Comparison of ENCODE assay signal across 13 cellular contexts in the genomic region with DNA sequence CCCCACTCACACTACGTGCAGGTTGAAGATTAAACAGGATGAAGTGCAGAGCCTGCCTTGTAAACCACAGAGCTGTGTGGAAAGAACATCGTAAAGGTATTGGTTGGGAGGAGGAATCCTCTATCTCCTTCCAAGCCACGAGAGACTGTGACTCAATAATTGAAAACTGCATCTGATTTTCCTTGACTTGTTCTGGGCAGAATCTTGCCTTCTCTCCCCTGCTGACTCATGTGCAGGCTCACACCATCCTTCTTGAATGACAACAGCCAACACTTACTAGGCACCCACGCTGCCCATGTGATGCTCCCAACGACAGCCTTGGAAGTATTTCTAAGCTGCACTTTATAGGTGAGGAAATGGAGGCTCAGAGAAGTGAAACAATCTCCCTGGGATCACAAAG.
DNase-seq lines count a peak whose midpoint lies in the region; ATAC-seq and TF ChIP-seq lines count a peak whose summit lies in the region.
"Had no signal": no experiment of that assay in that cellular context is flagged by ENCODE, and none has a peak within 500 bp of the region (broad histone marks: within the 10 kb centered on the region; RNA-seq: fewer than 3 reads in every experiment).

No MANE protein-coding gene starts in this region.

- no peak overlapping the region for H3K27ac Mint-ChIP-seq in osteocyte (ENCODE audit: unreplicated experiment)
- H3K27ac Mint-ChIP-seq: CD4-positive, CD25-positive, alpha-beta regulatory T cell had no signal

- H3K4me3 ChIP-seq in RWPE2 (ENCODE audit: severe bottlenecking): no peak overlapping the region
- H3K4me3 ChIP-seq in fibroblast of mammary gland (ENCODE audit: control insufficient read depth, low read depth, low read length): no peak overlapping the region

- no peak overlapping the region for H3K27ac ChIP-seq in RWPE2 (ENCODE audit: poor library complexity, severe bottlenecking)

- no peaks in the 10 kb centered on the region for H3K36me3 ChIP-seq in RWPE2 (ENCODE audit: low read depth)

- no peaks in the 10 kb centered on the region for H3K4me1 ChIP-seq in RWPE2 (ENCODE audit: insufficient read depth, poor library complexity, severe bottlenecking)

- peak; percentile 20 for DNase-seq in Ammon's horn (ENCODE audit: low spot score)
- DNase-seq in RWPE2 (ENCODE audit: low spot score): no peak
- DNase-seq in fibroblast of mammary gland (ENCODE audit: low read depth): peak; percentile 84
- DNase-seq in renal cortical epithelial cell (ENCODE audit: low read depth): peak; percentile 92
- DNase-seq in osteocyte (ENCODE audit: extremely low spot score, unreplicated experiment): no peak
- no peak for DNase-seq in OCI-M2 (lab: John Stamatoyannopoulos, UW; ENCODE audit: unreplicated experiment)
- no peak for DNase-seq in NCI-H1092 (lab: John Stamatoyannopoulos, UW)
- no peak for DNase-seq in NCI-H510A treated with DMSO at 0.1 percent for 48 hours (lab: John Stamatoyannopoulos, UW)
- DNase-seq: activated naive CD4-positive, alpha-beta T cell; CD4-positive, CD25-positive, alpha-beta regulatory T cell; RPMI8226; T1000 had no signal

- no peaks in the 10 kb centered on the region for H3K27me3 Mint-ChIP-seq in osteocyte (ENCODE audit: unreplicated experiment)
- H3K27me3 Mint-ChIP-seq: CD4-positive, CD25-positive, alpha-beta regulatory T cell had no signal

- no peaks in the 10 kb centered on the region for H3K27me3 ChIP-seq in RWPE2 (ENCODE audit: insufficient read depth, poor library complexity, severe bottlenecking)

- H3K9me3 ChIP-seq in RWPE2 (ENCODE audit: severe bottlenecking): peaks cover 2% of the 10 kb centered on the region

- TF ChIP-seq CTCF in RWPE2 (IDR thresholded peaks at IDR 0.05; ENCODE audit: poor library complexity, severe bottlenecking) (no peak), fibroblast of mammary gland (conservative IDR thresholded peaks at IDR 0.05; ENCODE audit: control insufficient read depth, insufficient read depth, low read depth, low read length) (no peak), osteocyte (IDR thresholded peaks at IDR 0.05) (no peak)

- H3K9me3 Mint-ChIP-seq in osteocyte (ENCODE audit: unreplicated experiment): no peaks in the 10 kb centered on the region

- no peak overlapping the region for H3K4me3 Mint-ChIP-seq in osteocyte (ENCODE audit: unreplicated experiment)
- H3K4me3 Mint-ChIP-seq: CD4-positive, CD25-positive, alpha-beta regulatory T cell had no signal

- peaks cover 41% of the 10 kb centered on the region for H3K4me1 Mint-ChIP-seq in osteocyte (ENCODE audit: unreplicated experiment)
- H3K4me1 Mint-ChIP-seq: CD4-positive, CD25-positive, alpha-beta regulatory T cell had no signal

- peak; percentile 61; the same call in 2 of the 3 replicates for ATAC-seq in RWPE2 (ENCODE audit: low read depth)
- ATAC-seq: left lobe of liver had no signal

- H3K36me3 Mint-ChIP-seq in osteocyte (ENCODE audit: unreplicated experiment): peaks cover 6% of the 10 kb centered on the region
- H3K36me3 Mint-ChIP-seq: CD4-positive, CD25-positive, alpha-beta regulatory T cell had no signal

Comparison
In these comparisons a context has a peak if more than half of its experiments do, and no peak if none do; other contexts are left out.
1. DNase-seq: peak in Ammon's horn (single experiment), fibroblast of mammary gland (single experiment) and renal cortical epithelial cell (single experiment); none in RWPE2 (single experiment), osteocyte (single experiment), OCI-M2 (single experiment), NCI-H1092 (single experiment) and NCI-H510A treated with DMSO at 0.1 percent for 48 hours (single experiment).